In the genomic region with DNA sequence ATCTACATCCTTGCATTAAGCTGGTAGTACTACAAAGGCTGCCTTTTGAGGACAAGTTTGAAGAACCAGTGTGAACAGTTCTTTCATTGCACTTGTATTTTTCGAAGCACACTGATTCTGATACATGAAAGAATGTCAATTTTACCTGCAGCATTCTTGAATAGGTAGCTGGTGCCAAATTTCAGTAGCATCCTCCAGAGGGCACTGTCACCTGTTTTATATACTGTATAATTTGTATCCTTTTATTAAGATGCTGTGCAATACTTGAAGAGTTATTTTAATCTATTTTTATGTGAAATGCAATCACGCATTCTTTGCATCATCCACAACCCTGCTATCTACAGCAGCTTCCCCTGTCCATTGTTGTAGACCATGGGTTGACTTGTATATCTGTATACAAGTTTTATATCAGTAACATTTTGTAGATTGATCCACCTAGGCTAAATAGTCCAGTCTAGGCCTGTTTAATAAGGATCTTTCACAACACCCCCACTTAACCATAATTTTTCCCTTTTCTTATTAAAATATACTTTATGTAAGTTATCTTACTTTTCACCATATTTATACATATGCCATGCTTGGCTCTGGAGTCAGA, we compare ENCODE assay signal across 8 cellular contexts.
A peak's percentile ranks its signal among the peaks of the same experiment; 100 is the strongest.
DNase-seq lines count a peak whose midpoint lies in the region; ATAC-seq, FAIRE-seq and TF ChIP-seq lines count a peak whose summit lies in the region.

No MANE protein-coding gene starts in this region.

- no peaks in the 10 kb centered on the region for H3K27me3 ChIP-seq in WERI-Rb-1 (ENCODE audit: insufficient read depth, low read depth, severe bottlenecking)
- H3K27me3 ChIP-seq in testis = no peaks in the 10 kb centered on the region

- WGBS in testis, 2 donors = 63 to 65% methylated on average over 2 of the region's 2 CpGs

- H3K4me1 ChIP-seq in testis = no peaks in the 10 kb centered on the region

- no peaks in the 10 kb centered on the region for H3K9me3 ChIP-seq in WERI-Rb-1 (ENCODE audit: severe bottlenecking)
- no peaks in the 10 kb centered on the region for H3K9me3 ChIP-seq in testis

- no peak overlapping the region for H3K4me3 ChIP-seq in WERI-Rb-1 (ENCODE audit: low read depth, low read length)
- H3K4me3 ChIP-seq in testis = no peak overlapping the region

- DNase-seq in D721Med (ENCODE audit: insufficient read length, low spot score) (no peak), LHCN-M2 (ENCODE audit: low read depth) (peak; percentile 31), WERI-Rb-1 (peak; percentile 41), kidney glomerular epithelial cell (lab: John Stamatoyannopoulos, UW) (peak; percentile 36), omental fat pad (ENCODE audit: low spot score) (no peak), GM19239 (ENCODE audit: insufficient read length, low spot score) (no peak), testis (no peak)

- H3K27ac ChIP-seq in WERI-Rb-1 (no peak overlapping the region), testis (no peak overlapping the region)

- intact Hi-C loops in testis (cut with DNase I; ENCODE audit: low total_unique reads) = no loop called here

- TF ChIP-seq POLR2A in testis (IDR thresholded peaks at IDR 0.05) = no peak

- H3K36me3 ChIP-seq in WERI-Rb-1 (no peaks in the 10 kb centered on the region), testis (ENCODE audit: low read depth, missing control alignments) (no peaks in the 10 kb centered on the region)

- TF ChIP-seq CTCF in D721Med (IDR thresholded peaks at IDR 0.05; ENCODE audit: insufficient read depth, missing control alignments) = peak; percentile 58
- TF ChIP-seq CTCF in WERI-Rb-1 (IDR thresholded peaks at IDR 0.05; ENCODE audit: low read depth, low read length) = peak; percentile 49; the same call in 1 of the 2 replicates
- TF ChIP-seq CTCF in omental fat pad (IDR thresholded peaks at IDR 0.05) = no peak
- no peak for TF ChIP-seq CTCF in testis (IDR thresholded peaks at IDR 0.05)

- FAIRE-seq in D721Med (lab: Jason Lieb, UNC) = peak; percentile 67
- no peak for FAIRE-seq in GM19239 (lab: Jason Lieb, UNC)

- ATAC-seq in GM21576 (IDR thresholded peaks at IDR 0.05; ENCODE audit: unreplicated experiment) (no peak), omental fat pad (ENCODE audit: low FRiP score) (no peak)

Comparison
In these comparisons a context has a peak if more than half of its experiments do, and no peak if none do; other contexts are left out.
1. DNase-seq: peak in LHCN-M2 (single experiment), WERI-Rb-1 (single experiment) and kidney glomerular epithelial cell (single experiment); none in D721Med (single experiment), omental fat pad (single experiment), GM19239 (single experiment) and testis (single experiment).
2. CTCF ChIP-seq: peak in D721Med (single experiment) and WERI-Rb-1 (single experiment); none in omental fat pad (0 of 3) and testis (0 of 3).